ENCODE assay signal across 33 cellular contexts in genomic region chr1:112381324-112382076, GRCh38.
"Had no signal": no experiment of that assay in that cellular context is flagged by ENCODE, and none has a peak within 500 bp of the region (broad histone marks: within the 10 kb centered on the region; RNA-seq: fewer than 3 reads in every experiment).

No MANE protein-coding gene starts in this region.

- DNase-seq: activated CD4-positive, alpha-beta memory T cell treated with anti-CD3 and anti-CD28 coated beads for 36 hours; activated CD4-positive, alpha-beta T cell treated with anti-CD3 and anti-CD28 coated beads for 36 hours; activated CD4-positive, alpha-beta T cell treated with anti-CD3 and anti-CD28 coated beads, Interleukin-2, amount 10 ng/mL, durations not matched to agents 24 days and 14 days; activated CD4-positive, CD25-positive, alpha-beta regulatory T cell; activated CD4-positive, CD25-positive, alpha-beta regulatory T cell treated with anti-CD3 and anti-CD28 coated beads, Interleukin-2, amount 50 U/mL, for 72 hours; activated CD8-positive, alpha-beta memory T cell treated with anti-CD3 and anti-CD28 coated beads, Interleukin-2, amount 10 ng/mL, durations not matched to agents 7 days and 5 days; activated CD8-positive, alpha-beta memory T cell treated with anti-CD3 and anti-CD28 coated beads, Interleukin-2, amount 50 U/mL, for 4 hours; activated CD8-positive, alpha-beta T cell treated with anti-CD3 and anti-CD28 coated beads, Interleukin-2, amount 10 ng/mL, durations not matched to agents 7 days and 5 days; activated effector memory CD4-positive, alpha-beta T cell treated with anti-CD3 and anti-CD28 coated beads, Interleukin-2, amount 50 U/mL, for 16 hours; activated naive CD4-positive, alpha-beta T cell treated with anti-CD3 and anti-CD28 coated beads, Interleukin-2, amount 10 ng/mL, durations not matched to agents 7 days and 5 days; activated T-cell treated with anti-CD3 and anti-CD28 coated beads, Interleukin-2, amount 50 U/mL, for 1 hour; activated T-cell treated with anti-CD3 and anti-CD28 coated beads, Interleukin-2, amount 50 U/mL, for 48 hours; amniotic stem cell; anterior cingulate cortex; brain microvascular endothelial cell; dorsolateral prefrontal cortex; effector memory CD4-positive, alpha-beta T cell; endodermal cell; erythroblast; foreskin keratinocyte; gastrocnemius medialis; glutamatergic neuron; heart left ventricle; T-helper 2 cell had no signal

- H3K4me3 Mint-ChIP-seq: activated CD4-positive, alpha-beta memory T cell treated with anti-CD3 and anti-CD28 coated beads for 36 hours; activated CD4-positive, alpha-beta T cell treated with anti-CD3 and anti-CD28 coated beads for 36 hours; activated CD4-positive, alpha-beta T cell treated with anti-CD3 and anti-CD28 coated beads, Interleukin-2, amount 10 ng/mL, durations not matched to agents 24 days and 14 days; activated CD8-positive, alpha-beta memory T cell treated with anti-CD3 and anti-CD28 coated beads, Interleukin-2, amount 10 ng/mL, durations not matched to agents 7 days and 5 days; activated CD8-positive, alpha-beta T cell treated with anti-CD3 and anti-CD28 coated beads, Interleukin-2, amount 10 ng/mL, durations not matched to agents 7 days and 5 days; activated naive CD4-positive, alpha-beta T cell treated with anti-CD3 and anti-CD28 coated beads, Interleukin-2, amount 10 ng/mL, durations not matched to agents 7 days and 5 days; activated naive CD8-positive, alpha-beta T cell; activated T-helper 1 cell treated with anti-CD3 and anti-CD28 coated beads, Interleukin-12 subunit alpha, Interleukin-12 subunit beta, Interleukin-2, Interleukin-4 antibody, amounts not matched to agents 30 ng/mL and 10 ng/mL and 1 ng/mL, durations not matched to agents 14 hours and 24 hours and 36 hours; central memory CD8-positive, alpha-beta T cell; dendritic cell treated with granulocyte-macrophage colony-stimulating factor and Interleukin-4, amounts not matched to agents 40 ng/mL and 50 ng/mL, for 4 days; endodermal cell had no signal

- H3K9me3 ChIP-seq: esophagus muscularis mucosa, gastrocnemius medialis had no signal

- H3K27ac ChIP-seq: brain microvascular endothelial cell, coronary artery, dorsolateral prefrontal cortex, esophagus muscularis mucosa, foreskin keratinocyte, gastrocnemius medialis, heart left ventricle had no signal

- H3K36me3 ChIP-seq: brain microvascular endothelial cell, esophagus muscularis mucosa, gastrocnemius medialis, heart left ventricle had no signal

- ATAC-seq: activated CD4-positive, alpha-beta T cell treated with anti-CD3 and anti-CD28 coated beads for 36 hours; activated CD8-positive, alpha-beta memory T cell treated with anti-CD3 and anti-CD28 coated beads, Interleukin-2, amount 10 ng/mL, durations not matched to agents 7 days and 5 days; activated CD8-positive, alpha-beta T cell treated with anti-CD3 and anti-CD28 coated beads, Interleukin-2, amount 10 ng/mL, durations not matched to agents 7 days and 5 days; foreskin keratinocyte; gastrocnemius medialis; heart left ventricle had no signal

- H3K4me3 ChIP-seq: coronary artery, dorsolateral prefrontal cortex, esophagus muscularis mucosa, gastrocnemius medialis, heart left ventricle had no signal

- H3K9me3 Mint-ChIP-seq: activated CD4-positive, alpha-beta memory T cell treated with anti-CD3 and anti-CD28 coated beads for 36 hours; activated CD4-positive, alpha-beta T cell treated with anti-CD3 and anti-CD28 coated beads, Interleukin-2, amount 10 ng/mL, durations not matched to agents 24 days and 14 days; activated naive CD4-positive, alpha-beta T cell treated with anti-CD3 and anti-CD28 coated beads, Interleukin-2, amount 10 ng/mL, durations not matched to agents 7 days and 5 days; activated T-helper 1 cell treated with anti-CD3 and anti-CD28 coated beads, Interleukin-12 subunit alpha, Interleukin-12 subunit beta, Interleukin-2, Interleukin-4 antibody, amounts not matched to agents 30 ng/mL and 10 ng/mL and 1 ng/mL, durations not matched to agents 14 hours and 24 hours and 36 hours; activated T-helper 2 cell treated with anti-CD3 and anti-CD28 coated beads, Interferon-gamma antibody, Interleukin-2, Interleukin-4, amounts not matched to agents 10 μg/mL and 5 μg/mL and 100 μg/mL, durations not matched to agents 14 hours and 24 hours and 36 hours; central memory CD8-positive, alpha-beta T cell; dendritic cell treated with granulocyte-macrophage colony-stimulating factor and Interleukin-4, amounts not matched to agents 40 ng/mL and 50 ng/mL, for 4 days; endodermal cell had no signal

- H3K4me1 Mint-ChIP-seq: activated CD4-positive, alpha-beta T cell treated with anti-CD3 and anti-CD28 coated beads for 36 hours; activated CD4-positive, alpha-beta T cell treated with anti-CD3 and anti-CD28 coated beads, Interleukin-2, amount 10 ng/mL, durations not matched to agents 24 days and 14 days; activated CD8-positive, alpha-beta memory T cell treated with anti-CD3 and anti-CD28 coated beads, Interleukin-2, amount 10 ng/mL, durations not matched to agents 7 days and 5 days; activated naive CD4-positive, alpha-beta T cell treated with anti-CD3 and anti-CD28 coated beads, Interleukin-2, amount 10 ng/mL, durations not matched to agents 7 days and 5 days; central memory CD8-positive, alpha-beta T cell had no signal

- H3K27me3 ChIP-seq: esophagus muscularis mucosa had no signal

- H3K27ac Mint-ChIP-seq: activated CD4-positive, alpha-beta memory T cell treated with anti-CD3 and anti-CD28 coated beads for 36 hours; activated CD4-positive, alpha-beta T cell treated with anti-CD3 and anti-CD28 coated beads for 36 hours; activated CD4-positive, alpha-beta T cell treated with anti-CD3 and anti-CD28 coated beads, Interleukin-2, amount 10 ng/mL, durations not matched to agents 24 days and 14 days; activated CD8-positive, alpha-beta memory T cell treated with anti-CD3 and anti-CD28 coated beads, Interleukin-2, amount 10 ng/mL, durations not matched to agents 7 days and 5 days; activated CD8-positive, alpha-beta T cell treated with anti-CD3 and anti-CD28 coated beads, Interleukin-2, amount 10 ng/mL, durations not matched to agents 7 days and 5 days; activated naive CD4-positive, alpha-beta T cell treated with anti-CD3 and anti-CD28 coated beads, Interleukin-2, amount 10 ng/mL, durations not matched to agents 7 days and 5 days; activated naive CD8-positive, alpha-beta T cell; activated T-helper 1 cell treated with anti-CD3 and anti-CD28 coated beads, Interleukin-12 subunit alpha, Interleukin-12 subunit beta, Interleukin-2, Interleukin-4 antibody, amounts not matched to agents 30 ng/mL and 10 ng/mL and 1 ng/mL, durations not matched to agents 14 hours and 24 hours and 36 hours; activated T-helper 2 cell treated with anti-CD3 and anti-CD28 coated beads, Interferon-gamma antibody, Interleukin-2, Interleukin-4, amounts not matched to agents 10 μg/mL and 5 μg/mL and 100 μg/mL, durations not matched to agents 14 hours and 24 hours and 36 hours; dendritic cell treated with granulocyte-macrophage colony-stimulating factor and Interleukin-4, amounts not matched to agents 40 ng/mL and 50 ng/mL, for 4 days; endodermal cell had no signal

- H3K4me1 ChIP-seq: esophagus muscularis mucosa, foreskin keratinocyte, gastrocnemius medialis had no signal

- H3K36me3 Mint-ChIP-seq: activated CD4-positive, alpha-beta memory T cell treated with anti-CD3 and anti-CD28 coated beads for 36 hours; activated CD8-positive, alpha-beta memory T cell treated with anti-CD3 and anti-CD28 coated beads, Interleukin-2, amount 10 ng/mL, durations not matched to agents 7 days and 5 days; activated naive CD4-positive, alpha-beta T cell treated with anti-CD3 and anti-CD28 coated beads, Interleukin-2, amount 10 ng/mL, durations not matched to agents 7 days and 5 days; activated naive CD8-positive, alpha-beta T cell had no signal

- FAIRE-seq: astrocyte, bronchial epithelial cell had no signal
